Comparison of ENCODE assay signal across 8 cellular contexts in the genomic region with DNA sequence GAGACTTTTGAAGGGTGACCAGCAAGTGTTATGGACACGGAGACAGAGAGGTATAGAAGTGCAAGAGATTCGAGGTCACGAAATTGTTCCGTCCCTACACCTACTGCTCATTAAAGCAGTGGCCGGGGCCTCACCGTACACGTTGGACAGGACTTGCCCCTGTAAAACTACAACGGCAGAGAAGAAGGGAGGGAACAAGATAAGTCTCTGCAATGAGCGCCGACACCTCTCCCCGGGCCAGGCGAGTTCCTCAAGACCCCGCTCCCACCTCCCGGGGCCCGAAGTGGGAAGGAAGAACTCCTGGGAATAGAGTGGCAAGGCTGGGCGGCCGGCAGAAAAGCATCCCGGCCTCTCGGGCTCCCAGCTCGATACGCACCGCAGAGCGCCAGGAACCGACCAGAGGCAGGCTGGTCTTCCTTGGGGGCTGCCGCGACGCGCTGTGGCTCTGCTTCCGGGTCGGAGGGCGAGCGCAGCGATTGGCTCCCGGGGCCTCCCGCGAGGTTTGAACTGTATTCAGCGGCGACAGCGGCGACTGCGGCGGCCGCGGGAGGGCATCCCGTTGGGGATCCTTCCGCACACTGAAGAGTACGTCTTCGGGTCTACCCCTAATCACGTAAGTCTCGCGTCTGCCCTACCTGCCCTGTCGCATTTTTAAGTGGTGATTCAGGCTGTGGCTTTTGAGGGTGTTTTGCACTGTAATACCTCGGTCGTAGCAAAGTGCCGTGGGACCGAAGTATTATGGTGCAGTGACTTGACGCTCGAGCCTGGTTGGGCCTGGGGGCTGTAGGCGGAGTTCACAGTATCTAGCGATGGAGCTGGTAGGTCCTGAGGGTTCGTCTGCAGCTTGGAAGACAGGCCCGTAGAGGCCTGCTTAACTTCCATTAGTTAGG. TPM values are rescaled to one million over a fixed set of nuclear protein-coding genes. Genes with fewer than 3 reads are reported as not detected.
DNase-seq lines count a peak whose midpoint lies in the region; ATAC-seq and TF ChIP-seq lines count a peak whose summit lies in the region.

TSS of gene NUP37 (minus strand) at position 441 of the 890 bp plus-strand sequence. CDS start 1,596 bp downstream, outside the sequence.
TSS of gene PARPBP (plus strand) at position 510 of the 890 bp plus-strand sequence. CDS start 3,706 bp downstream, outside the sequence.

- H3K27ac ChIP-seq in RWPE2 (ENCODE audit: poor library complexity, severe bottlenecking) = peak within 1 kb of the TSS; percentile 74

- peaks cover 51% of the 10 kb centered on the region for H3K36me3 ChIP-seq in RWPE2 (ENCODE audit: low read depth)

- H3K4me3 ChIP-seq in RWPE2 (ENCODE audit: severe bottlenecking) = peak within 1 kb of the TSS; percentile 84
- H3K4me3 ChIP-seq in fibroblast of the aortic adventitia (ENCODE audit: low read depth, low read length) = peak within 1 kb of the TSS; percentile 86

- ATAC-seq in RWPE2 (ENCODE audit: low read depth) = peak; percentile 95

- DNase-seq in ELF-1 (ENCODE audit: low read depth, low spot score) (peak; percentile 96), GOT3 (lab: John Stamatoyannopoulos, UW) (peak; percentile 14), RWPE2 (ENCODE audit: low spot score) (peak; percentile 90), fibroblast of the aortic adventitia (ENCODE audit: low read depth) (peak; percentile 79)
- DNase-seq in activated T-helper 9 cell treated with anti-CD3 and anti-CD28 coated beads, Interleukin-2, amount 50 U/mL, for 16 hours (ENCODE audit: low read depth) = peak; percentile 85

- no peaks in the 10 kb centered on the region for H3K27me3 ChIP-seq in RWPE2 (ENCODE audit: insufficient read depth, poor library complexity, severe bottlenecking)

- no peaks in the 10 kb centered on the region for H3K9me3 Mint-ChIP-seq in nephron
- no peaks in the 10 kb centered on the region for H3K9me3 Mint-ChIP-seq in stimulated activated naive CD8-positive, alpha-beta T cell treated with anti-CD3 and anti-CD28 coated beads, Interleukin-15, Interleukin-2, amounts not matched to agents 100 ng/mL and 50 ng/mL, for 24 hours

- H3K27me3 Mint-ChIP-seq in nephron (ENCODE audit: low read depth) = no peaks in the 10 kb centered on the region
- H3K27me3 Mint-ChIP-seq in stimulated activated naive CD8-positive, alpha-beta T cell treated with anti-CD3 and anti-CD28 coated beads, Interleukin-15, Interleukin-2, amounts not matched to agents 100 ng/mL and 50 ng/mL, for 24 hours = no peaks in the 10 kb centered on the region

- peaks cover 12% of the 10 kb centered on the region for H3K4me1 ChIP-seq in RWPE2 (ENCODE audit: insufficient read depth, poor library complexity, severe bottlenecking)

- H3K4me3 Mint-ChIP-seq in nephron = peak within 1 kb of the TSS; percentile 86 to 91 (median 90)
- H3K4me3 Mint-ChIP-seq in stimulated activated naive CD8-positive, alpha-beta T cell treated with anti-CD3 and anti-CD28 coated beads, Interleukin-15, Interleukin-2, amounts not matched to agents 100 ng/mL and 50 ng/mL, for 24 hours = peak within 1 kb of the TSS; percentile 95

- peak within 1 kb of the TSS; percentile 84 to 93 (median 93) for H3K27ac Mint-ChIP-seq in nephron
- H3K27ac Mint-ChIP-seq in stimulated activated naive CD8-positive, alpha-beta T cell treated with anti-CD3 and anti-CD28 coated beads, Interleukin-15, Interleukin-2, amounts not matched to agents 100 ng/mL and 50 ng/mL, for 24 hours = peak within 1 kb of the TSS; percentile 91

- peaks cover 18% of the 10 kb centered on the region for H3K36me3 Mint-ChIP-seq in nephron (ENCODE audit: low read depth)
- H3K36me3 Mint-ChIP-seq in stimulated activated naive CD8-positive, alpha-beta T cell treated with anti-CD3 and anti-CD28 coated beads, Interleukin-15, Interleukin-2, amounts not matched to agents 100 ng/mL and 50 ng/mL, for 24 hours (ENCODE audit: low read depth) = peaks cover 35% of the 10 kb centered on the region

- TF ChIP-seq CTCF in LNCAP (IDR thresholded peaks at IDR 0.05) (peak; percentile 7; the same call in 1 of the 2 replicates), RWPE2 (IDR thresholded peaks at IDR 0.05; ENCODE audit: poor library complexity, severe bottlenecking) (peak; percentile 6), fibroblast of the aortic adventitia (IDR thresholded peaks at IDR 0.05; ENCODE audit: insufficient read depth, low read length) (peak; percentile 21), nephron (IDR thresholded peaks at IDR 0.05; ENCODE audit: unreplicated experiment in 3 of 3) (no peak)

- H3K9me3 ChIP-seq in RWPE2 (ENCODE audit: severe bottlenecking) = no peaks in the 10 kb centered on the region

- H3K4me1 Mint-ChIP-seq in nephron = peaks cover 9% of the 10 kb centered on the region
- H3K4me1 Mint-ChIP-seq in stimulated activated naive CD8-positive, alpha-beta T cell treated with anti-CD3 and anti-CD28 coated beads, Interleukin-15, Interleukin-2, amounts not matched to agents 100 ng/mL and 50 ng/mL, for 24 hours (ENCODE audit: low read depth) = peaks cover 29% of the 10 kb centered on the region

RNA-seq across cellular contexts. Expression of gene NUP37, which starts in this region (rescaled TPM):
- total RNA-seq in fibroblast of the aortic adventitia (ENCODE audit: low replicate concordance) = 29.8 and 36.2 TPM in 2 replicates

RNA-seq across cellular contexts. Expression of gene PARPBP, which starts in this region (rescaled TPM):
- 4.1 and 15.8 TPM in 2 replicates for total RNA-seq in fibroblast of the aortic adventitia (ENCODE audit: low replicate concordance)

Comparison
In these comparisons a context has a peak if more than half of its experiments do, and no peak if none do; other contexts are left out.
1. Peak in every context shown above with its lines: DNase-seq, ATAC-seq, H3K4me3 ChIP-seq and H3K27ac ChIP-seq.
2. DNase-seq: peak in every context shown above with its lines; median percentile 96 in ELF-1; 90 in RWPE2; 85 in activated T-helper 9 cell treated with anti-CD3 and anti-CD28 coated beads, Interleukin-2, amount 50 U/mL, for 16 hours; 79 in fibroblast of the aortic adventitia; 14 in GOT3.
3. CTCF ChIP-seq: peak in LNCAP (single experiment), RWPE2 (single experiment) and fibroblast of the aortic adventitia (single experiment); none in nephron (0 of 3).